ENCODE assay signal across 11 cellular contexts in genomic region chr21:44542716-44543115, GRCh38. TPM values are rescaled to one million over a fixed set of nuclear protein-coding genes. Genes with fewer than 3 reads are reported as not detected.
"Had no signal": no experiment of that assay in that cellular context is flagged by ENCODE, and none has a peak within 500 bp of the region (broad histone marks: within the 10 kb centered on the region; RNA-seq: fewer than 3 reads in every experiment).

No MANE protein-coding gene starts in this region.

- H3K9ac ChIP-seq: KMS-11 had no signal

- H3K4me1 ChIP-seq: HAP-1 had no signal

- FAIRE-seq: H1, H54 had no signal

- H3K27ac ChIP-seq: HL-60, KMS-11 had no signal

- H3K4me2 ChIP-seq: GM23338, KMS-11 had no signal

- H2AFZ ChIP-seq: GM23338 had no signal

- ATAC-seq: GM23338 had no signal

- H3K4me3 ChIP-seq: GM23338, HAP-1 had no signal

- H3K9me3 ChIP-seq: HAP-1 had no signal

- DNase-seq: HFFc6, IMR-90, Karpas-422, KBM-7 had no signal

- H3K36me3 ChIP-seq: HAP-1 had no signal

RNA-seq across cellular contexts. Expression of gene KRTAP10-1, which starts 2.7 kb away (rescaled TPM):
- total RNA-seq: GM23338, H1, HFFc6, HT1080, IMR-90 had no signal
- polyA plus RNA-seq: GM23338, IMR-90 had no signal

RNA-seq across cellular contexts. Expression of gene KRTAP10-2, which starts 8.6 kb away (rescaled TPM):
- total RNA-seq: GM23338, H1, HFFc6, HT1080, IMR-90 had no signal
- polyA plus RNA-seq: IMR-90 had no signal

RNA-seq across cellular contexts. Expression of gene KRTAP10-3, which starts 15.9 kb away (rescaled TPM):
- total RNA-seq: GM23338, H1, HFFc6, HT1080, IMR-90 had no signal
- polyA plus RNA-seq: GM23338, H1, IMR-90 had no signal

RNA-seq across cellular contexts. Expression of gene KRTAP10-4, which starts 30.8 kb away (rescaled TPM):
- total RNA-seq: GM23338, H1, HFFc6, HT1080, IMR-90 had no signal
- polyA plus RNA-seq: GM23338, H1, IMR-90 had no signal

RNA-seq across cellular contexts. Expression of gene KRTAP10-5, which starts 37.7 kb away (rescaled TPM):
- total RNA-seq: GM23338, H1, HFFc6, HT1080, IMR-90 had no signal
- polyA plus RNA-seq: GM23338, IMR-90 had no signal
